In the genomic region with DNA sequence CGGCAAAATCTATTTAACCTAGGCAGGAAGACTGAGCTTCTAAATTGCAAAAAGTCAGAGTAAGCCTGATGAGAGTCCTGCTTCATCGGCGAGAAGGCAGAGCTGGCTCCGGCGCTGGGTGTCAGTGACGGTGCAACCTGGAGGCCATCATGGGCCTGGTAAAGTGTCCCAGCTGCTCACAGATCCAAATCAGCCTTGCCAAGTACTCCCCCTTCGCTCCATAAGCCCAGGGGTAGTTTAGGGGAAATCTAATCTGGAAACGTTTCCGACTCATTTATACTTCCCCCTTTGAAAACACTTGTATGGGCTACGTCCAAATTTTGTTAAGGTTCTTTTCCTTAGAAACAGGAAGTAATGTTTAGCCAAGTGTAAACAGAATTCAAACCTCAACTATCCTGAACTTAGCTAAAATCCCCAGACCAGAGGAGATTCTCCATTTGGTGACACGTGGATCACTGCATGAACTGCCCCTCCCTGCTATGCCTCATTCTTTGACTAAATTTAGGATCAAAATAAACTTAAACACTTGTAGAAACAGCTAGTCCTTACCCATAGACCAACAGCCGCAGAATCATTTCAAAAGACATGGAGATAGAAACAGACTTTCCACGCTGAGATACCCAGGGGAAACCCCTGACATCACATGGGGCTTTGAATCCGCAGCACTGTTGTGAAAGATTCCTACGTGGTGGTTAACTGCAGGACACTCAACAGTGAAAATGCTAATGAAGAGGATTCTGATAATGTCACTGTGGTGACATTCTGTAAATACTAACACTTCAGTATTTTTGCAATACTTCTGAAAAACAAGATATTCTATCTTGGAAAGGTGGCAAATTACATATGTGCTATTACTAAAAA, we compare ENCODE assay signal across 9 cellular contexts.
DNase-seq lines count a peak whose midpoint lies in the region; ATAC-seq and TF ChIP-seq lines count a peak whose summit lies in the region.
"Had no signal": no experiment of that assay in that cellular context is flagged by ENCODE, and none has a peak within 500 bp of the region (broad histone marks: within the 10 kb centered on the region; RNA-seq: fewer than 3 reads in every experiment).

No MANE protein-coding gene starts in this region.

- no peak overlapping the region for H3K4me3 ChIP-seq in NB4 (ENCODE audit: low read depth, low read length)
- H3K4me3 ChIP-seq in cardiac fibroblast (replicated peaks in 1 of 2; ENCODE audit: low read depth in 2 of 2, low read length in 2 of 2), result no peak overlapping the region

- peak overlapping the region; percentile 41 for H3K27ac Mint-ChIP-seq in nephron progenitor cell

- no peaks in the 10 kb centered on the region for H3K27me3 Mint-ChIP-seq in nephron progenitor cell (ENCODE audit: low read depth, poor library complexity)

- H3K4me3 Mint-ChIP-seq in nephron progenitor cell, result no peak overlapping the region
- H3K4me3 Mint-ChIP-seq: brain had no signal

- H3K36me3 Mint-ChIP-seq in nephron progenitor cell (ENCODE audit: low read depth), result peaks cover 18% of the 10 kb centered on the region
- H3K36me3 Mint-ChIP-seq: brain had no signal

- no peaks in the 10 kb centered on the region for H3K9me3 Mint-ChIP-seq in nephron progenitor cell
- H3K9me3 Mint-ChIP-seq: brain had no signal

- TF ChIP-seq CTCF in NB4 (IDR thresholded peaks at IDR 0.05; ENCODE audit: low read depth, low read length) (no peak), cardiac fibroblast (IDR thresholded peaks at IDR 0.05; ENCODE audit: low read depth, low read length) (no peak), nephron progenitor cell (IDR thresholded peaks at IDR 0.05) (no peak)

- ATAC-seq in GM21447 (IDR thresholded peaks at IDR 0.05; ENCODE audit: unreplicated experiment), result peak; percentile 55

- no peak for TF ChIP-seq POLR2A in NB4 (IDR thresholded peaks at IDR 0.05; ENCODE audit: extremely low read depth, insufficient read length)

- DNase-seq in CD1c-positive myeloid dendritic cell (ENCODE audit: extremely low spot score) (peak; percentile 59), NB4 (ENCODE audit: low read depth) (peak; percentile 56), cardiac fibroblast (ENCODE audit: low read depth in 2 of 2) (peak; percentile 81 to 89), nephron progenitor cell (no peak), T-helper 9 cell (no peak), NCI-H187 (lab: John Stamatoyannopoulos, UW) (no peak)
- no peak for DNase-seq in activated CD4-positive, CD25-positive, alpha-beta regulatory T cell (lab: John Stamatoyannopoulos, UW)

- H3K4me1 Mint-ChIP-seq in nephron progenitor cell, result peaks cover 46% of the 10 kb centered on the region

Comparison
In these comparisons a context has a peak if more than half of its experiments do, and no peak if none do; other contexts are left out.
1. DNase-seq: peak in CD1c-positive myeloid dendritic cell (single experiment), NB4 (single experiment) and cardiac fibroblast (2 of 2); none in nephron progenitor cell (single experiment), T-helper 9 cell (single experiment), NCI-H187 (0 of 2) and activated CD4-positive, CD25-positive, alpha-beta regulatory T cell (0 of 4).